Comparison of ENCODE assay signal across 13 cellular contexts in the genomic region with DNA sequence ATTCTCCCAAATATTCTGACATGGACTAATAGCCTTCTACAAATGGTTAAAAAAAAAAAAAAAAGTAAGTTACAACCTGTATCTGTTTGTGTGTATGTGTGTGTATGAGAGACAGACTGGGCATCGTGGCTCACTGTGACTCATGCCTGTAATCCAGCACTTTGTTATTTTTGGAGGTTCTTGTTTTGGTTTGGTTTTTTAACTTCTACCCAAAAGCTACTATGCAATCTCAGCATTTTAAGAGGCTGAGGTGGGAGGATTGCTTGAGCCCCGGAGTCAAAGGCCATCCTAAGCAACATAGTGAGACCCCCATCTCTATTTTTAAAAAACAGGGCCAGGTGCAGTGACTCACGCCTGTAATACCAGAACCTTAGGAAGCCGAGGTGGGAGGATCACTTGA. TPM values are rescaled to one million over a fixed set of nuclear protein-coding genes. Genes with fewer than 3 reads are reported as not detected.
DNase-seq lines count a peak whose midpoint lies in the region; ATAC-seq and TF ChIP-seq lines count a peak whose summit lies in the region.
"Had no signal": no experiment of that assay in that cellular context is flagged by ENCODE, and none has a peak within 500 bp of the region (broad histone marks: within the 10 kb centered on the region; RNA-seq: fewer than 3 reads in every experiment).

No MANE protein-coding gene starts in this region.

- no peak for TF ChIP-seq CTCF in progenitor cell of endocrine pancreas (IDR thresholded peaks at IDR 0.05; ENCODE audit: unreplicated experiment)

- no peaks in the 10 kb centered on the region for H3K9me3 Mint-ChIP-seq in activated T-helper 17 cell treated with anti-CD3 and anti-CD28 coated beads, Interleukin-2, amount 50 U/mL, for 72 hours
- H3K9me3 Mint-ChIP-seq in progenitor cell of endocrine pancreas (ENCODE audit: low read depth): no peaks in the 10 kb centered on the region
- H3K9me3 Mint-ChIP-seq: natural killer cell; stimulated activated naive CD8-positive, alpha-beta T cell treated with anti-CD3 and anti-CD28 coated beads, Interleukin-15, Interleukin-2, amounts not matched to agents 100 ng/mL and 50 ng/mL, for 24 hours had no signal

- H3K27ac Mint-ChIP-seq in activated T-helper 17 cell treated with anti-CD3 and anti-CD28 coated beads, Interleukin-2, amount 50 U/mL, for 72 hours: no peak overlapping the region
- no peak overlapping the region for H3K27ac Mint-ChIP-seq in progenitor cell of endocrine pancreas

- peaks cover 9% of the 10 kb centered on the region for H3K4me1 Mint-ChIP-seq in activated T-helper 17 cell treated with anti-CD3 and anti-CD28 coated beads, Interleukin-2, amount 50 U/mL, for 72 hours
- H3K4me1 Mint-ChIP-seq in progenitor cell of endocrine pancreas (ENCODE audit: low read depth): no peaks in the 10 kb centered on the region

- peak; percentile 43 for DNase-seq in EH (ENCODE audit: low read depth)
- peak; percentile 13 for DNase-seq in non-pigmented ciliary epithelial cell (ENCODE audit: low read depth)
- DNase-seq in progenitor cell of endocrine pancreas (ENCODE audit: low spot score, unreplicated experiment): no peak
- no peak for DNase-seq in left lobe of liver (ENCODE audit: low spot score)
- DNase-seq: activated gamma-delta T cell treated with Interleukin-2 at 50 U/mL for 16 hours; effector CD4-positive, alpha-beta T cell; natural killer cell; NCI-H146 had no signal

- H3K27me3 Mint-ChIP-seq in activated T-helper 17 cell treated with anti-CD3 and anti-CD28 coated beads, Interleukin-2, amount 50 U/mL, for 72 hours: no peaks in the 10 kb centered on the region
- no peaks in the 10 kb centered on the region for H3K27me3 Mint-ChIP-seq in progenitor cell of endocrine pancreas
- H3K27me3 Mint-ChIP-seq: stimulated activated naive CD8-positive, alpha-beta T cell treated with anti-CD3 and anti-CD28 coated beads, Interleukin-15, Interleukin-2, amounts not matched to agents 100 ng/mL and 50 ng/mL, for 24 hours had no signal

- no peak overlapping the region for H3K4me3 Mint-ChIP-seq in activated T-helper 17 cell treated with anti-CD3 and anti-CD28 coated beads, Interleukin-2, amount 50 U/mL, for 72 hours
- no peak overlapping the region for H3K4me3 Mint-ChIP-seq in progenitor cell of endocrine pancreas (ENCODE audit: low read depth)
- H3K4me3 Mint-ChIP-seq: natural killer cell; stimulated activated naive CD8-positive, alpha-beta T cell treated with anti-CD3 and anti-CD28 coated beads, Interleukin-15, Interleukin-2, amounts not matched to agents 100 ng/mL and 50 ng/mL, for 24 hours had no signal

- no peaks in the 10 kb centered on the region for H3K36me3 Mint-ChIP-seq in activated T-helper 17 cell treated with anti-CD3 and anti-CD28 coated beads, Interleukin-2, amount 50 U/mL, for 72 hours (ENCODE audit: low read depth)
- H3K36me3 Mint-ChIP-seq in progenitor cell of endocrine pancreas (ENCODE audit: insufficient read depth): no peaks in the 10 kb centered on the region
- H3K36me3 Mint-ChIP-seq: natural killer cell had no signal

- peak; percentile 38 for ATAC-seq in HG03378 (IDR thresholded peaks at IDR 0.05; ENCODE audit: unreplicated experiment)
- peak; percentile 69 for ATAC-seq in activated T-helper 17 cell treated with anti-CD3 and anti-CD28 coated beads, Interleukin-2, amount 50 U/mL, for 72 hours (replicated peaks)
- no peak for ATAC-seq in GM18873 (IDR thresholded peaks at IDR 0.05; ENCODE audit: low FRiP score, unreplicated experiment)
- no peak for ATAC-seq in GM21528 (IDR thresholded peaks at IDR 0.05; ENCODE audit: low FRiP score, unreplicated experiment)
- ATAC-seq in left lobe of liver: no peak

RNA-seq across cellular contexts. Expression of a gene that starts 17.6 kb away (rescaled TPM):
- 1 to 10 TPM in 1 of 2 donors, not detected in 1; 1.5 TPM for total RNA-seq in activated T-helper 17 cell treated with anti-CD3 and anti-CD28 coated beads, Interleukin-2, amount 50 U/mL, for 72 hours
- total RNA-seq in progenitor cell of endocrine pancreas: 1.2 and 2.1 TPM in 2 replicates
- 0.23 TPM for total RNA-seq in left lobe of liver

RNA-seq across cellular contexts. Expression of a gene that starts 32.3 kb away (rescaled TPM):
- total RNA-seq in activated T-helper 17 cell treated with anti-CD3 and anti-CD28 coated beads, Interleukin-2, amount 50 U/mL, for 72 hours: 10 to 100 TPM; 35.4 to 46.9 TPM
- 0.17 and 0.62 TPM in 2 replicates for total RNA-seq in progenitor cell of endocrine pancreas
- total RNA-seq in left lobe of liver: 2.9 TPM

Comparison
In these comparisons a context has a peak if more than half of its experiments do, and no peak if none do; other contexts are left out.
1. DNase-seq: peak in EH (single experiment) and non-pigmented ciliary epithelial cell (single experiment); none in progenitor cell of endocrine pancreas (single experiment) and left lobe of liver (single experiment).
2. ATAC-seq: peak in HG03378 (single experiment) and activated T-helper 17 cell treated with anti-CD3 and anti-CD28 coated beads, Interleukin-2, amount 50 U/mL, for 72 hours (single experiment); none in GM18873 (single experiment), GM21528 (single experiment) and left lobe of liver (single experiment).